In the genomic region with DNA sequence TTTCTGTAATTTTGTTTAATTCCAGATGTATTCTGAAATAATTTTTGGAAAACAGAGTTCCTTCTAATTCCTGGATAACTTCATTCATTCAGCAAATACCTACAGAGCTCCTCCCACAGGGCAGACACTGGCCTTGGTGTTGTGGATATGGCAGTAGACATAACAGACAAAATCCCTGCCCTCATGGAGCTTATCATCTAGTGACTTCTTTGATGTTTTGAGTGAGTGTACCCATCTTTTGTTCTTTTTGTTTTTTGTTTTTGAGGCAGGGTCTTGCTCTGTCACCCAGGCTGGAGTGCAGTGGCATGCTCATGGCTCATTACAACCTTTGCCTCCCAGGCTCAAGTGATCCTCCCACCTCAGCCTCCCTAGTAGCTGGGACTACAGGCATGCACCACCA, we compare ENCODE assay signal across 28 cellular contexts.
"Had no signal": no experiment of that assay in that cellular context is flagged by ENCODE, and none has a peak within 500 bp of the region (broad histone marks: within the 10 kb centered on the region; RNA-seq: fewer than 3 reads in every experiment).

No MANE protein-coding gene starts in this region.

- DNase-seq: colonic mucosa; cortex of kidney; dermis blood vessel endothelial cell; dorsolateral prefrontal cortex; effector CD4-positive, alpha-beta T cell; effector CD8-positive, alpha-beta T cell; effector memory CD4-positive, alpha-beta T cell; effector memory CD8-positive, alpha-beta T cell; endodermal cell; erythroblast; esophagus squamous epithelium; foreskin fibroblast; foreskin keratinocyte; foreskin melanocyte; gastrocnemius medialis; glutamatergic neuron; head of caudate nucleus; heart left ventricle; heart right ventricle had no signal

- H3K36me3 ChIP-seq: colonic mucosa had no signal

- H3K4me1 ChIP-seq: colonic mucosa, esophagus muscularis mucosa, esophagus squamous epithelium, foreskin keratinocyte, gastroesophageal sphincter had no signal

- H3K4me3 ChIP-seq: colonic mucosa, coronary artery, dorsolateral prefrontal cortex, esophagus muscularis mucosa, esophagus squamous epithelium, gastrocnemius medialis, gastroesophageal sphincter, heart left ventricle, heart right ventricle had no signal

- H3K27me3 ChIP-seq: colonic mucosa, dorsolateral prefrontal cortex, esophagus muscularis mucosa, esophagus squamous epithelium, foreskin keratinocyte, gastrocnemius medialis, gastroesophageal sphincter, heart left ventricle, heart right ventricle had no signal

- H3K9me3 ChIP-seq: colonic mucosa, esophagus muscularis mucosa, esophagus squamous epithelium, gastrocnemius medialis, gastroesophageal sphincter, heart left ventricle, heart right ventricle had no signal

- H3K27ac ChIP-seq: colonic mucosa, coronary artery, dorsolateral prefrontal cortex, epithelial cell of prostate, esophagus muscularis mucosa, esophagus squamous epithelium, foreskin keratinocyte, gastrocnemius medialis, gastroesophageal sphincter, heart right ventricle had no signal

- ATAC-seq: effector memory CD8-positive, alpha-beta T cell; esophagus mucosa; foreskin keratinocyte; gastrocnemius medialis; gastroesophageal sphincter had no signal

- FAIRE-seq: colon, endometrium, endothelial cell of umbilical vein, frontal cortex had no signal
